2 cellular contexts compared by ENCODE assay signal in the genomic region with DNA sequence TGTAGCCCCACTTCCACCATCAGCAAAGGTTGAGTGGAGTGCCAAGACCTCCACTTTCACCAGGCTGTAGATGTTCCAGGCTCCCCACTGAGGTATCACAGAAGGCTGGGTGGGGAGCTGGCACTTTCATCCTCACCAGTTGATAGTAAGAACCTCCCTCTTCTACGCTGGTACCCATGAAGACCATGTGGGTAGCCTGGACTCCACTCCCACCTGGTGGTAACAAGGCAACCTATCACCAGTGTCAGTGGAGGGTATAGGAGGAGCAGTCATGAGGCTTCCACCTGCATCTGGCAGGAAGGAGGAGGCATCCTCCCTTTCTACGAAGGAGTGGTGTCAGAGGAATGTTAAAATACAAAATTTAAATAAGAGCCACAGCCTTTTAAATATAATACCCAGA.
TF ChIP-seq lines count a peak whose summit lies in the region.

No MANE protein-coding gene starts in this region.

TF ChIP-seq in IMR-90, 13 proteins besides CTCF, POLR2A, EP300 and RAD21:
- TF ChIP-seq FOS (IDR thresholded peaks at IDR 0.05; ENCODE audit: low read depth, low read length): no peak
- TF ChIP-seq, protein P1, sequence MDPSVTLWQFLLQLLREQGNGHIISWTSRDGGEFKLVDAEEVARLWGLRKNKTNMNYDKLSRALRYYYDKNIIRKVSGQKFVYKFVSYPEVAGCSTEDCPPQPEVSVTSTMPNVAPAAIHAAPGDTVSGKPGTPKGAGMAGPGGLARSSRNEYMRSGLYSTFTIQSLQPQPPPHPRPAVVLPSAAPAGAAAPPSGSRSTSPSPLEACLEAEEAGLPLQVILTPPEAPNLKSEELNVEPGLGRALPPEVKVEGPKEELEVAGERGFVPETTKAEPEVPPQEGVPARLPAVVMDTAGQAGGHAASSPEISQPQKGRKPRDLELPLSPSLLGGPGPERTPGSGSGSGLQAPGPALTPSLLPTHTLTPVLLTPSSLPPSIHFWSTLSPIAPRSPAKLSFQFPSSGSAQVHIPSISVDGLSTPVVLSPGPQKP (IDR thresholded peaks at IDR 0.05; ENCODE audit: borderline replicate concordance, low read depth, low read length): no peak
- no peak for TF ChIP-seq MXI1 (IDR thresholded peaks at IDR 0.05; ENCODE audit: borderline replicate concordance, low read depth, low read length)
TF ChIP-seq in IMR-90: peak in this region for 0.

TF ChIP-seq in H1, 55 proteins besides CTCF, POLR2A, EP300 and RAD21:
- no peak for TF ChIP-seq RFX5 (IDR thresholded peaks at IDR 0.05; ENCODE audit: borderline replicate concordance, low read depth, low read length)
- TF ChIP-seq TBP (IDR thresholded peaks at IDR 0.05; ENCODE audit: low read depth, low read length): no peak
- no peak for TF ChIP-seq JUND (IDR thresholded peaks at IDR 0.05; ENCODE audit: low read length)
- TF ChIP-seq RNF2 (IDR thresholded peaks at IDR 0.05; ENCODE audit: borderline replicate concordance, low read depth, low read length, missing control alignments, poor library complexity, severe bottlenecking): no peak
- TF ChIP-seq SIN3A (conservative IDR thresholded peaks at IDR 0.05 in 1 of 2, IDR thresholded peaks at IDR 0.05 in 1 of 2; ENCODE audit: low read depth in 1 of 2, low read length in 2 of 2): no peak
- TF ChIP-seq CBX8 (IDR thresholded peaks at IDR 0.05; ENCODE audit: borderline replicate concordance, low read depth, low read length): no peak
- TF ChIP-seq FOSL1 (IDR thresholded peaks at IDR 0.05; ENCODE audit: insufficient read depth, low read depth, low read length): no peak
